14 cellular contexts compared by ENCODE assay signal in genomic region chr15:36334059-36334458, GRCh38.
DNase-seq lines count a peak whose midpoint lies in the region; ATAC-seq, FAIRE-seq and TF ChIP-seq lines count a peak whose summit lies in the region.
"Had no signal": no experiment of that assay in that cellular context is flagged by ENCODE, and none has a peak within 500 bp of the region (broad histone marks: within the 10 kb centered on the region; RNA-seq: fewer than 3 reads in every experiment).

No MANE protein-coding gene starts in this region.

- peak; percentile 85 for FAIRE-seq in K562 (lab: Jason Lieb, UNC)

- BruUV-seq in K562 (replicated peaks; lab: Mats Ljungman, UMichigan): no TSS peak

- POLR2A ChIA-PET in K562 (lab: Yijun Ruan, JAX): no interaction called here

- H3K4me2 ChIP-seq in K562 (ENCODE audit: insufficient read depth, low read length): peak overlapping the region; percentile 63

- DNase-seq in AG09309 (ENCODE audit: low read depth) (peak; percentile 8), M059J (ENCODE audit: low read depth) (peak; percentile 74), K562 (ENCODE audit: extremely low read depth in 1 of 4, low spot score in 3 of 4) (peak in 2 of 4 experiments; percentile 55 to 58), left kidney (ENCODE audit: low read depth, low spot score) (peak; percentile 63), SHP77 treated with DMSO at 0.1 percent for 48 hours (lab: John Stamatoyannopoulos, UW) (no peak), NCI-H510A treated with DMSO at 0.1 percent for 48 hours (lab: John Stamatoyannopoulos, UW) (no peak), NCI-H345 (lab: John Stamatoyannopoulos, UW) (no peak), NCI-H187 (lab: John Stamatoyannopoulos, UW) (no peak)
- DNase-seq: activated naive CD4-positive, alpha-beta T cell treated with anti-CD3 and anti-CD28 coated beads for 36 hours; AML-193; heart right ventricle; NCI-H1694 treated with DMSO at 0.1 percent for 48 hours; thyroid gland had no signal

- TF ChIP-seq RAD21 in K562 (CRISPR knock-in tag; conservative IDR thresholded peaks at IDR 0.05 in 1 of 2, IDR thresholded peaks at IDR 0.05 in 1 of 2): 0 out of 4 replicates have a peak, but pooled peaks of 1 of the 2 experiments have one; percentile 4

- TF ChIP-seq CTCF in AG09309 (IDR thresholded peaks at IDR 0.05; ENCODE audit: control insufficient read depth, insufficient read depth, low read depth, low read length, missing control alignments): no peak
- TF ChIP-seq CTCF in K562 (IDR thresholded peaks at IDR 0.05 in 2 of 3, conservative IDR thresholded peaks at IDR 0.05 in 1 of 3; ENCODE audit: insufficient read depth in 2 of 3, low read depth in 1 of 3, low read length in 3 of 3): no peak

- H3K9me1 ChIP-seq in K562 (ENCODE audit: control insufficient read depth, insufficient read depth, low read length): no peaks in the 10 kb centered on the region

- 9% methylated on average over 3 of the region's 3 CpGs for WGBS in K562 (ENCODE audit: insufficient coverage, low coverage, missing lambda C conversion rate)

- peak overlapping the region; percentile 53 for H3K27ac ChIP-seq in K562 (ENCODE audit: extremely low read depth, low read depth, low read length)
- H3K27ac ChIP-seq: heart right ventricle, thyroid gland had no signal

- H3K79me2 ChIP-seq in K562 (ENCODE audit: control insufficient read depth, insufficient read depth, low read length): no peaks in the 10 kb centered on the region

- TF ChIP-seq EP300 in K562 (IDR thresholded peaks at IDR 0.05; ENCODE audit: low read length): peak; percentile 29; the same call in 1 of the 2 replicates

- in situ Hi-C loops in K562 (cut with MboI): no loop called here

- H3K4me3 ChIP-seq in AG09309 (ENCODE audit: control insufficient read depth, low read depth, low read length): no peak overlapping the region
- H3K4me3 ChIP-seq in K562: no peak overlapping the region
- H3K4me3 ChIP-seq: heart right ventricle, thyroid gland had no signal

- H3K4me1 ChIP-seq in K562 (replicated peaks in 1 of 2; ENCODE audit: control insufficient read depth in 2 of 2, insufficient read depth in 2 of 2, low read length in 2 of 2): peaks cover 0 to 10% of the 10 kb centered on the region in 2 experiments; a peak in 2 of 5 replicates
- H3K4me1 ChIP-seq: thyroid gland had no signal

- peak overlapping the region; percentile 91 for H2AFZ ChIP-seq in K562 (ENCODE audit: low read depth, low read length)

- H3K36me3 ChIP-seq in K562 (ENCODE audit: control insufficient read depth, insufficient read depth, low read length): no peaks in the 10 kb centered on the region
- H3K36me3 ChIP-seq: heart right ventricle, thyroid gland had no signal

- H3K9me3 ChIP-seq in K562 (replicated peaks; ENCODE audit: control insufficient read depth, insufficient read depth, low read depth, low read length): no peaks in the 10 kb centered on the region
- H3K9me3 ChIP-seq: thyroid gland had no signal

- H3K27me3 ChIP-seq in K562 (ENCODE audit: control insufficient read depth in 2 of 2, insufficient read depth in 2 of 2, low read length in 2 of 2): no peaks in the 10 kb centered on the region
- H3K27me3 ChIP-seq: heart right ventricle, thyroid gland had no signal

- H3K9ac ChIP-seq in K562 (ENCODE audit: insufficient read depth in 1 of 2, low read depth in 2 of 2, low read length in 2 of 2): no peak overlapping the region

- TF ChIP-seq POLR2A in K562 (conservative IDR thresholded peaks at IDR 0.05): no peak

- CTCF ChIA-PET in K562 (lab: Yijun Ruan, JAX; ENCODE audit: low intra/inter-chr PET ratio): no interaction called here

- ATAC-seq in K562: peak; percentile 87
- ATAC-seq: heart right ventricle, sciatic nerve had no signal

- intact Hi-C loops in K562 (cut with micrococcal nuclease): no loop called here

- H4K20me1 ChIP-seq in K562 (replicated peaks; ENCODE audit: control insufficient read depth, insufficient read depth, low read length): no peaks in the 10 kb centered on the region

TF ChIP-seq in K562, 482 proteins besides CTCF, POLR2A, EP300 and RAD21 (continues in another document):
- TF ChIP-seq NCOR1 (IDR thresholded peaks at IDR 0.05) (peak; percentile 35; the same call in 1 of the 2 replicates), NCOA2 (IDR thresholded peaks at IDR 0.05; ENCODE audit: partially characterized antibody in 2 of 2) (no peak), CEBPB (tag; IDR thresholded peaks at IDR 0.05) (peak; percentile 82), CREM (IDR thresholded peaks at IDR 0.05; ENCODE audit: low read depth) (0 out of 2 replicates have a peak, but pooled peaks have one; percentile 6), EP400 (IDR thresholded peaks at IDR 0.05) (peak; percentile 70), ATF7 (IDR thresholded peaks at IDR 0.05) (peak; percentile 74), TBL1XR1 (IDR thresholded peaks at IDR 0.05; ENCODE audit: low read length in 2 of 2) (0 out of 4 replicates have a peak, but pooled peaks of 1 of the 2 experiments have one; percentile 23), ARID1B (IDR thresholded peaks at IDR 0.05) (peak; percentile 33; the same call in 1 of the 2 replicates), HMBOX1 (IDR thresholded peaks at IDR 0.05) (peak; percentile 38; the same call in 1 of the 2 replicates), MYC (IDR thresholded peaks at IDR 0.05; ENCODE audit: low read depth, low read length) (0 out of 2 replicates have a peak, but pooled peaks have one; percentile 34), MYC (CRISPR knock-in tag; IDR thresholded peaks at IDR 0.05; ENCODE audit: borderline replicate concordance, low read depth) (no peak), TAL1 (IDR thresholded peaks at IDR 0.05) (0 out of 2 replicates have a peak, but pooled peaks have one; percentile 5), HDAC8 (tag; IDR thresholded peaks at IDR 0.05) (no peak), NR2C1 (IDR thresholded peaks at IDR 0.05) (no peak), NR2C1 (tag; IDR thresholded peaks at IDR 0.05) (peak; percentile 35; the same call in 1 of the 2 replicates), ATF3 (IDR thresholded peaks at IDR 0.05) (peak; percentile 95), ATF3 (CRISPR knock-in tag; conservative IDR thresholded peaks at IDR 0.05) (no peak), SUPT5H (IDR thresholded peaks at IDR 0.05) (no peak), LCOR (CRISPR knock-in tag; IDR thresholded peaks at IDR 0.05) (peak; percentile 62; the same call in 1 of the 2 replicates), MEIS2 (IDR thresholded peaks at IDR 0.05; ENCODE audit: partially characterized antibody) (peak; percentile 68), YBX1 (IDR thresholded peaks at IDR 0.05) (no peak)

Comparison
In these comparisons a context has a peak if more than half of its experiments do, and no peak if none do; other contexts are left out.
1. DNase-seq: peak in AG09309 (single experiment), M059J (single experiment) and left kidney (single experiment); none in SHP77 treated with DMSO at 0.1 percent for 48 hours (single experiment), NCI-H510A treated with DMSO at 0.1 percent for 48 hours (single experiment), NCI-H345 (single experiment) and NCI-H187 (0 of 2).